ENCODE assay signal across 11 cellular contexts in genomic region chr2:64939332-64939917, GRCh38. TPM values are rescaled to one million over a fixed set of nuclear protein-coding genes. Genes with fewer than 3 reads are reported as not detected.
DNase-seq lines count a peak whose midpoint lies in the region; ATAC-seq, FAIRE-seq and TF ChIP-seq lines count a peak whose summit lies in the region.
"Had no signal": no experiment of that assay in that cellular context is flagged by ENCODE, and none has a peak within 500 bp of the region (broad histone marks: within the 10 kb centered on the region; RNA-seq: fewer than 3 reads in every experiment).

No MANE protein-coding gene starts in this region.

- POLR2A ChIA-PET in RWPE1 (lab: Yijun Ruan, JAX; ENCODE audit: low non-redundant PET) = no interaction called here

- CTCF ChIA-PET in RWPE1 (lab: Yijun Ruan, JAX) = interaction anchor here (0.8 kb wide), 1 partner anchor 21 kb away, joined by 3 read pairs; no protein-coding TSS in a partner anchor

- DNase-seq in endothelial cell (ENCODE audit: low spot score) = no peak
- no peak for DNase-seq in RWPE1 (ENCODE audit: low spot score)
- DNase-seq in HTR-8/SVneo (ENCODE audit: insufficient read length, low spot score) = no peak
- no peak for DNase-seq in SHP77 (lab: John Stamatoyannopoulos, UW)
- DNase-seq: NCI-H2171 treated with DMSO at 0.1 percent for 48 hours, thyroid gland had no signal

- ATAC-seq in GM18498 (IDR thresholded peaks at IDR 0.05; ENCODE audit: unreplicated experiment) (peak; percentile 50), GM21360 (IDR thresholded peaks at IDR 0.05; ENCODE audit: unreplicated experiment) (peak; percentile 41), HG03378 (IDR thresholded peaks at IDR 0.05; ENCODE audit: unreplicated experiment) (peak; percentile 41), HG02571 (IDR thresholded peaks at IDR 0.05; ENCODE audit: unreplicated experiment) (no peak)

- peaks cover 7% of the 10 kb centered on the region for H3K4me1 Mint-ChIP-seq in endothelial cell (ENCODE audit: unreplicated experiment)
- H3K4me1 Mint-ChIP-seq: mesothelial cell of epicardium had no signal

- peaks cover 2% of the 10 kb centered on the region for H3K27me3 Mint-ChIP-seq in endothelial cell (ENCODE audit: unreplicated experiment)

- no peak for FAIRE-seq in HTR-8/SVneo (lab: Jason Lieb, UNC)

- no peak for TF ChIP-seq CTCF in endothelial cell (IDR thresholded peaks at IDR 0.05; ENCODE audit: unreplicated experiment)
- TF ChIP-seq CTCF in RWPE1 (conservative IDR thresholded peaks at IDR 0.05; ENCODE audit: low read depth) = no peak

- peak overlapping the region; percentile 37 for H3K27ac Mint-ChIP-seq in endothelial cell (ENCODE audit: unreplicated experiment)
- H3K27ac Mint-ChIP-seq: mesothelial cell of epicardium had no signal

- H3K9me3 Mint-ChIP-seq in endothelial cell (ENCODE audit: unreplicated experiment) = no peaks in the 10 kb centered on the region

- H3K36me3 Mint-ChIP-seq in endothelial cell (ENCODE audit: low read depth, unreplicated experiment) = no peaks in the 10 kb centered on the region
- H3K36me3 Mint-ChIP-seq: mesothelial cell of epicardium had no signal

- H3K4me3 Mint-ChIP-seq in endothelial cell (ENCODE audit: unreplicated experiment) = peak overlapping the region; percentile 6
- H3K4me3 Mint-ChIP-seq: mesothelial cell of epicardium had no signal

- no peak overlapping the region for H3K27ac ChIP-seq in RWPE1
- H3K27ac ChIP-seq: thyroid gland had no signal

RNA-seq across cellular contexts. Expression of gene SLC1A4, which starts 49.8 kb away (rescaled TPM):
- 41.4 TPM for total RNA-seq in endothelial cell (ENCODE audit: unreplicated experiment)
